8 cellular contexts compared by ENCODE assay signal in genomic region chr22:17628304-17629166, GRCh38. TPM values are rescaled to one million over a fixed set of nuclear protein-coding genes. Genes with fewer than 3 reads are reported as not detected.
DNase-seq lines count a peak whose midpoint lies in the region; ATAC-seq and TF ChIP-seq lines count a peak whose summit lies in the region.

TSS of gene ATP6V1E1 (minus strand) at chr22:17628749. CDS start at chr22:17628635, 114 bp downstream.

- POLR2A ChIA-PET in SK-N-SH (lab: Yijun Ruan, JAX), result no interaction called here

- H3K4me1 ChIP-seq in SK-N-SH (ENCODE audit: control insufficient read depth in 1 of 2, insufficient read depth in 2 of 2, low read depth in 1 of 2, low read length in 1 of 2), result peaks cover 0 to 18% of the 10 kb centered on the region in 2 experiments; a peak in 1 of 4 replicates

- H3K27me3 ChIP-seq in SK-N-SH (ENCODE audit: insufficient read depth), result no peaks in the 10 kb centered on the region

- peak within 1 kb of the TSS; percentile 75 for H2AFZ ChIP-seq in SK-N-SH (ENCODE audit: low read depth)

- H3K79me2 ChIP-seq in SK-N-SH (ENCODE audit: insufficient read depth), result peaks cover 68% of the 10 kb centered on the region

- peak within 1 kb of the TSS; percentile 73 to 98 for H3K4me3 ChIP-seq in SK-N-SH (ENCODE audit: low read depth in 2 of 2, low read length in 1 of 2)

- 4% methylated on average over 37 of the region's 49 CpGs for WGBS in SK-N-SH (ENCODE audit: low lambda C conversion rate)

- no peak for TF ChIP-seq CTCF in SK-N-SH (IDR thresholded peaks at IDR 0.05)

- peak within 1 kb of the TSS; percentile 91 for H3K4me2 ChIP-seq in SK-N-SH

- peak; percentile 12; the same call in 1 of the 2 replicates for TF ChIP-seq RAD21 in SK-N-SH (IDR thresholded peaks at IDR 0.05; ENCODE audit: low read length)

- H3K27ac ChIP-seq in SK-N-SH (ENCODE audit: low read depth in 2 of 2, low read length in 1 of 2), result peak within 1 kb of the TSS; percentile 72 to 89

- DNase-seq in GM04504 (ENCODE audit: low read depth) (peak; percentile 91), NCI-H1048 (lab: John Stamatoyannopoulos, UW) (peak; percentile 82), SK-N-SH (peak; percentile 95), germinal center (ENCODE audit: low spot score) (peak; percentile 97), non-pigmented ciliary epithelial cell (ENCODE audit: low read depth) (peak; percentile 85), superior temporal gyrus (ENCODE audit: extremely low spot score) (peak; percentile 99)
- DNase-seq in activated naive CD4-positive, alpha-beta T cell treated with anti-CD3 and anti-CD28 coated beads, Interleukin-2, amount 50 U/mL, for 16 hours, result peak; percentile 95

- CTCF ChIA-PET in SK-N-SH (lab: Yijun Ruan, JAX), result interaction anchor here (0.7 kb wide), 1 partner anchor 63 kb away, joined by 3 read pairs; no protein-coding TSS in a partner anchor

- H3K9ac ChIP-seq in SK-N-SH, result peak within 1 kb of the TSS; percentile 98

- H3K9me2 ChIP-seq in SK-N-SH, result no peaks in the 10 kb centered on the region

- H3K9me3 ChIP-seq in SK-N-SH, result no peaks in the 10 kb centered on the region

- H3F3A ChIP-seq in SK-N-SH (replicated peaks; ENCODE audit: insufficient read depth), result peaks cover 24% of the 10 kb centered on the region

- no peak for TF ChIP-seq EP300 in SK-N-SH (IDR thresholded peaks at IDR 0.05; ENCODE audit: borderline replicate concordance in 1 of 2, low read depth in 1 of 2, low read length in 1 of 2)

- H4K20me1 ChIP-seq in SK-N-SH (ENCODE audit: insufficient read depth), result peaks cover 19% of the 10 kb centered on the region

- peak; percentile 100 for ATAC-seq in HG02571 (IDR thresholded peaks at IDR 0.05; ENCODE audit: unreplicated experiment)

- H3K36me3 ChIP-seq in SK-N-SH (replicated peaks in 1 of 2; ENCODE audit: control insufficient read depth in 1 of 2, insufficient read depth in 2 of 2, low read length in 1 of 2), result peaks cover 0 to 15% of the 10 kb centered on the region in 2 experiments

TF ChIP-seq in SK-N-SH, 30 proteins besides CTCF, POLR2A, EP300 and RAD21 (continues in another document):
- TF ChIP-seq MAX (IDR thresholded peaks at IDR 0.05; ENCODE audit: low read depth) (peak; percentile 63; the same call in 1 of the 2 replicates), TCF12 (IDR thresholded peaks at IDR 0.05) (no peak), JUND (IDR thresholded peaks at IDR 0.05) (no peak), REST (IDR thresholded peaks at IDR 0.05; ENCODE audit: low read depth, low read length) (no peak), RFX5 (IDR thresholded peaks at IDR 0.05; ENCODE audit: low read length) (no peak), FOSL2 (IDR thresholded peaks at IDR 0.05; ENCODE audit: borderline replicate concordance, low read depth) (no peak), TEAD4 (IDR thresholded peaks at IDR 0.05; ENCODE audit: borderline replicate concordance, insufficient read depth) (no peak), EZH2phosphoT487 (IDR thresholded peaks at IDR 0.05; ENCODE audit: borderline replicate concordance, low read depth) (no peak), SMC3 (IDR thresholded peaks at IDR 0.05; ENCODE audit: low read depth, low read length) (no peak), NFIC (IDR thresholded peaks at IDR 0.05; ENCODE audit: borderline replicate concordance) (no peak), FOXM1 (IDR thresholded peaks at IDR 0.05; ENCODE audit: low read depth) (no peak), RCOR1 (IDR thresholded peaks at IDR 0.05; ENCODE audit: low read length) (no peak; the same call in 1 of the 2 replicates), NRF1 (IDR thresholded peaks at IDR 0.05; ENCODE audit: low read depth, low read length) (peak; percentile 45; the same call in 1 of the 2 replicates), YY1 (IDR thresholded peaks at IDR 0.05; ENCODE audit: low read depth) (no peak), GATA2 (CRISPR knock-in tag; IDR thresholded peaks at IDR 0.05) (0 out of 2 replicates have a peak, but pooled peaks have one; percentile 6), CHD2 (IDR thresholded peaks at IDR 0.05; ENCODE audit: low read length, partially characterized antibody) (peak; percentile 64), IRF3 (IDR thresholded peaks at IDR 0.05; ENCODE audit: low read depth, low read length) (no peak), TAF1 (IDR thresholded peaks at IDR 0.05; ENCODE audit: borderline replicate concordance, low read depth, low read length) (peak; percentile 45), GABPA (IDR thresholded peaks at IDR 0.05; ENCODE audit: low read depth) (peak; percentile 94), USF2 (IDR thresholded peaks at IDR 0.05; ENCODE audit: borderline replicate concordance, low read depth, low read length) (peak; percentile 94), SIN3A (IDR thresholded peaks at IDR 0.05; ENCODE audit: borderline replicate concordance, low read depth, low read length) (peak; percentile 12; the same call in 1 of the 2 replicates), ELF1 (IDR thresholded peaks at IDR 0.05) (peak; percentile 88), MXI1 (IDR thresholded peaks at IDR 0.05; ENCODE audit: low read depth, low read length) (peak; percentile 73), ZBTB33 (IDR thresholded peaks at IDR 0.05; ENCODE audit: borderline replicate concordance, low read depth) (no peak), USF1 (IDR thresholded peaks at IDR 0.05; ENCODE audit: borderline replicate concordance, low read depth) (peak; percentile 98)

RNA-seq across cellular contexts. Expression of gene ATP6V1E1, which starts in this region (rescaled TPM):
- 140 and 195 TPM in 2 replicates for polyA plus RNA-seq in SK-N-SH (2012; rRNA removed)
- 181 and 188 TPM in 2 replicates for polyA plus RNA-seq in SK-N-SH (2012; cell fraction: cytosol; rRNA removed)
- 68.3 and 108 TPM in 2 replicates for polyA plus RNA-seq in SK-N-SH (2012; cell fraction: nucleus; rRNA removed)

Comparison
In these comparisons a context has a peak if more than half of its experiments do, and no peak if none do; other contexts are left out.
1. Peak in every context shown above with its lines: DNase-seq, ATAC-seq, H3K4me3 ChIP-seq and H3K27ac ChIP-seq.